16 cellular contexts compared by ENCODE assay signal in the genomic region with DNA sequence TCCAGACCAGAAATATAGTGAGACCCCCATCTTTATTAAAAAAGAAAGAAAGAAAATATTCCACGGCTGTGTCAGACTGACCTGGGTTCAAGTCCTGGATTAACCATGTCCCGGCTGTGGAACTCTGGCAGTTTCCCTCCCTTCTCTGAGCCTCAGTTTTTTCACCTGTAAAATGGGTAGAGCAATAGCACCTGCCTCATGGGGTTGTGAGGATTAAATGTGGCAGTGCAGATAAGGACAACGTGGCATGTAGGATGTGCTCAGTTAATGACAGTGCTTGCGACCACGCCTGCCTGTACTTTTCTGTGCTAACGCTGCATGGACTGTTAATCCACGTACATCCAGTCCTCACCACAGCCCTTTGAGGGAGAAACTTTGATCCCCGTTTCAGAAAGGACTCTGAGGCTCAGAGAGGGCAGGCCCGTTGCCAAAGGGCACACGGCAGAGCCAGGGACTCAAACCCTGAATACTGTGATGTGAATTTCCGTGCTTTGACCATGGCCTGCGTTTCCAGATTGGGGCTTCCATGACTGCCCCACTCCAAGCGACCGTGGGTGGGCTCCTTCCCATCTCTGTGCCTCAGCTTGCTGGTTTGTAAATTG. TPM values are rescaled to one million over a fixed set of nuclear protein-coding genes. Genes with fewer than 3 reads are reported as not detected.
A peak's percentile ranks its signal among the peaks of the same experiment; 100 is the strongest.
DNase-seq lines count a peak whose midpoint lies in the region; ATAC-seq, FAIRE-seq and TF ChIP-seq lines count a peak whose summit lies in the region.
"Had no signal": no experiment of that assay in that cellular context is flagged by ENCODE, and none has a peak within 500 bp of the region (broad histone marks: within the 10 kb centered on the region; RNA-seq: fewer than 3 reads in every experiment).

No MANE protein-coding gene starts in this region.

- no peak for TF ChIP-seq RAD21 in H1 (IDR thresholded peaks at IDR 0.05 in 1 of 2, conservative IDR thresholded peaks at IDR 0.05 in 1 of 2; ENCODE audit: low read depth in 2 of 2, low read length in 2 of 2)

- H2BK120ac ChIP-seq in H1 (replicated peaks; ENCODE audit: low read depth, low read length), result no peak overlapping the region

- H3K4me1 ChIP-seq in right atrium auricular region, result peaks cover 0 to 34% of the 10 kb centered on the region in 2 donors
- H3K4me1 ChIP-seq in heart right ventricle, result peaks cover 3 to 26% (median 11%) of the 10 kb centered on the region in 9 donors
- no peaks in the 10 kb centered on the region; a peak in 1 of 7 replicates for H3K4me1 ChIP-seq in H1 (replicated peaks in 1 of 4; ENCODE audit: control insufficient read depth in 3 of 4, insufficient read depth in 4 of 4, low read length in 3 of 4)
- H3K4me1 ChIP-seq in psoas muscle, result peaks cover 17% of the 10 kb centered on the region
- H3K4me1 ChIP-seq in hepatocyte (ENCODE audit: insufficient read depth), result no peaks in the 10 kb centered on the region

- no peak for ATAC-seq in heart right ventricle
- ATAC-seq in psoas muscle, result peak in 3 of 4 donors; percentile 4 to 40 (median 32)
- no peak for ATAC-seq in GM18873 (IDR thresholded peaks at IDR 0.05; ENCODE audit: low FRiP score, unreplicated experiment)
- ATAC-seq: GM23338 had no signal

- no peak overlapping the region for H3K4me3 Mint-ChIP-seq in CD14-positive monocyte
- H3K4me3 Mint-ChIP-seq: CD4-positive, CD25-positive, alpha-beta regulatory T cell; GM23338 had no signal

- no peaks in the 10 kb centered on the region for H3K79me2 ChIP-seq in H1 (ENCODE audit: control insufficient read depth in 1 of 2, insufficient read depth in 2 of 2, low read length in 2 of 2)
- H3K79me2 ChIP-seq in hepatocyte, result no peaks in the 10 kb centered on the region

- H3K27ac Mint-ChIP-seq in CD14-positive monocyte, result no peak overlapping the region
- H3K27ac Mint-ChIP-seq: CD4-positive, CD25-positive, alpha-beta regulatory T cell; GM23338 had no signal

- H3K23ac ChIP-seq in H1 (ENCODE audit: insufficient read length), result no peak overlapping the region

- H3K23me2 ChIP-seq in H1 (ENCODE audit: low read depth, low read length), result peaks cover 8% of the 10 kb centered on the region; the same call in 1 of the 2 replicates

- no peak for TF ChIP-seq EP300 in H1 (IDR thresholded peaks at IDR 0.05; ENCODE audit: borderline replicate concordance in 1 of 2, low read depth in 2 of 2, low read length in 2 of 2)

- no peak overlapping the region for H2AK5ac ChIP-seq in H1 (ENCODE audit: low read depth, low read length)

- peaks cover 3% of the 10 kb centered on the region for H3K4me1 Mint-ChIP-seq in CD14-positive monocyte

- H2AFZ ChIP-seq in H1 (ENCODE audit: low read length) (no peak overlapping the region), hepatocyte (no peak overlapping the region)
- H2AFZ ChIP-seq: GM23338 had no signal

- H3K27me3 ChIP-seq in right atrium auricular region (no peaks in the 10 kb centered on the region), heart right ventricle (peaks cover 0 to 6% (median 0%) of the 10 kb centered on the region in 7 donors), H1 (replicated peaks in 1 of 4; ENCODE audit: control insufficient read depth in 3 of 4, extremely low read depth in 1 of 4, insufficient read depth in 3 of 4, low read length in 3 of 4) (no peaks in the 10 kb centered on the region; a peak in 1 of 7 replicates), psoas muscle (ENCODE audit: insufficient read depth in 3 of 3, low read length in 2 of 3) (no peaks in the 10 kb centered on the region), hepatocyte (peaks cover 5% of the 10 kb centered on the region)
- H3K27me3 ChIP-seq: BLaER1 had no signal

- H3K9me3 ChIP-seq in right atrium auricular region, result no peaks in the 10 kb centered on the region
- no peaks in the 10 kb centered on the region for H3K9me3 ChIP-seq in heart right ventricle
- H3K9me3 ChIP-seq in H1 (ENCODE audit: insufficient read depth in 2 of 2, low read depth in 1 of 2, low read length in 1 of 2), result no peaks in the 10 kb centered on the region; a peak in 1 of 4 replicates
- H3K9me3 ChIP-seq in psoas muscle, result no peaks in the 10 kb centered on the region
- no peaks in the 10 kb centered on the region for H3K9me3 ChIP-seq in hepatocyte (ENCODE audit: low read depth)
- H3K9me3 ChIP-seq: BLaER1 had no signal

- no peak overlapping the region for H4K5ac ChIP-seq in H1 (ENCODE audit: insufficient read length, low read depth, low read length)

- no peak overlapping the region for H4K8ac ChIP-seq in H1 (ENCODE audit: extremely low read depth, insufficient read depth, low read length)

- H3K9ac ChIP-seq in H1 (replicated peaks in 1 of 4; ENCODE audit: extremely low read depth in 1 of 4, low read depth in 3 of 4, low read length in 3 of 4), result no peak overlapping the region; a peak in 1 of 7 replicates
- H3K9ac ChIP-seq: BLaER1 had no signal

- no peaks in the 10 kb centered on the region for H3K9me3 Mint-ChIP-seq in CD14-positive monocyte
- H3K9me3 Mint-ChIP-seq: CD4-positive, CD25-positive, alpha-beta regulatory T cell; GM23338 had no signal

- H3K4me3 ChIP-seq in right atrium auricular region, result no peak overlapping the region
- H3K4me3 ChIP-seq in heart right ventricle, result no peak overlapping the region
- no peak overlapping the region for H3K4me3 ChIP-seq in H1 (ENCODE audit: extremely low read depth in 1 of 4, insufficient read depth in 2 of 4, low read depth in 3 of 4, low read length in 4 of 4)
- no peak overlapping the region for H3K4me3 ChIP-seq in psoas muscle
- H3K4me3 ChIP-seq in hepatocyte, result no peak overlapping the region
- H3K4me3 ChIP-seq: BLaER1, GM23338 had no signal

- DNase-seq in right atrium auricular region (ENCODE audit: low spot score) (no peak), heart right ventricle (no peak), H1 (ENCODE audit: low read depth in 1 of 2, low spot score in 2 of 2) (no peak), psoas muscle (peak in 1 of 2 donors; percentile 73), hepatocyte (ENCODE audit: low spot score) (no peak), CD14-positive monocyte (ENCODE audit: low spot score) (no peak), islet precursor cell (no peak)
- DNase-seq: AML-193; Calu3; CD4-positive, CD25-positive, alpha-beta regulatory T cell; KG1 had no signal

- no peak overlapping the region for H2BK12ac ChIP-seq in H1 (ENCODE audit: low read depth, low read length)

- no peak overlapping the region for H3K4ac ChIP-seq in H1 (replicated peaks; ENCODE audit: insufficient read length, low read depth, low read length)

- no peak overlapping the region for H2BK5ac ChIP-seq in H1 (ENCODE audit: low read depth, low read length)

- CTCF ChIA-PET in H1 (lab: Charles Lee; ENCODE audit: partially characterized antibody), result no interaction called here

- FAIRE-seq in H1 (lab: Jason Lieb, UNC), result no peak

- H3K14ac ChIP-seq in H1 (ENCODE audit: insufficient read length), result no peak overlapping the region

- H3K9me2 ChIP-seq in hepatocyte (replicated peaks; ENCODE audit: insufficient read depth), result no peaks in the 10 kb centered on the region

- no peaks in the 10 kb centered on the region for H3K79me1 ChIP-seq in H1 (ENCODE audit: low read depth, low read length)

- H3K27me3 Mint-ChIP-seq in CD14-positive monocyte (ENCODE audit: low read depth in 3 of 3), result peaks cover 1 to 4% (median 4%) of the 10 kb centered on the region in 3 donors
- H3K27me3 Mint-ChIP-seq: CD4-positive, CD25-positive, alpha-beta regulatory T cell had no signal

- H3K36me3 Mint-ChIP-seq in CD14-positive monocyte, result no peaks in the 10 kb centered on the region
- H3K36me3 Mint-ChIP-seq: CD4-positive, CD25-positive, alpha-beta regulatory T cell had no signal

- no peak overlapping the region for H3K18ac ChIP-seq in H1 (ENCODE audit: extremely low read depth, low read length)

- POLR2A ChIA-PET in H1 (lab: Charles Lee; ENCODE audit: partially characterized antibody), result no interaction called here

- intact Hi-C loops in heart right ventricle (cut with DNase I), result no loop called here
- intact Hi-C loops in psoas muscle (cut with DNase I), result no loop called here
- intact Hi-C loops in CD14-positive monocyte (cut with micrococcal nuclease), result no loop called here

- H2BK15ac ChIP-seq in H1 (ENCODE audit: low read length), result no peak overlapping the region

- H3K36me3 ChIP-seq in right atrium auricular region (no peaks in the 10 kb centered on the region), heart right ventricle (peaks cover 0 to under 1% (median 0%) of the 10 kb centered on the region in 9 donors), H1 (ENCODE audit: control insufficient read depth in 2 of 4, insufficient read depth in 4 of 4, low read length in 3 of 4) (no peaks in the 10 kb centered on the region), psoas muscle (ENCODE audit: insufficient read depth in 1 of 2, low read depth in 1 of 2) (no peaks in the 10 kb centered on the region), hepatocyte (replicated peaks; ENCODE audit: insufficient read depth, low read depth) (no peaks in the 10 kb centered on the region)
- H3K36me3 ChIP-seq: BLaER1 had no signal

- H3K4me2 ChIP-seq in H1 (ENCODE audit: insufficient read depth in 1 of 2, low read depth in 2 of 2, low read length in 2 of 2), result no peak overlapping the region
- H3K4me2 ChIP-seq in hepatocyte, result no peak overlapping the region
- H3K4me2 ChIP-seq: BLaER1, GM23338 had no signal

- 79 to 81% methylated on average over 14 of the region's 14 CpGs for WGBS in heart right ventricle, 2 donors
- WGBS in H1 (ENCODE audit: extremely low coverage in 1 of 2, insufficient coverage in 1 of 2, insufficient read length in 1 of 2, insufficient replicate concordance in 2 of 2, low coverage in 1 of 2, low lambda C conversion rate in 2 of 2, missing lambda C conversion rate in 1 of 2), 2 experiments, result 79% methylated on average over 14 of the region's 14 CpGs; no CpG with 5 or more reads in 1 of the 2 experiments
- 38 to 65% (median 39%) methylated on average over 14 of the region's 14 CpGs for whole genome bisulfite sequencing in psoas muscle, 3 donors
- WGBS in hepatocyte (ENCODE audit: low lambda C conversion rate, missing lambda C conversion rate), result 81% methylated on average over 14 of the region's 14 CpGs

- H2BK20ac ChIP-seq in H1 (ENCODE audit: low read length), result no peak overlapping the region

- no peak for TF ChIP-seq CTCF in right atrium auricular region (IDR thresholded peaks at IDR 0.05)
- no peak for TF ChIP-seq CTCF in heart right ventricle (IDR thresholded peaks at IDR 0.05)
- no peak for TF ChIP-seq CTCF in H1 (IDR thresholded peaks at IDR 0.05; ENCODE audit: control extremely low read depth in 1 of 3, insufficient read depth in 1 of 3, low read depth in 1 of 3, low read length in 3 of 3)
- no peak for TF ChIP-seq CTCF in psoas muscle (IDR thresholded peaks at IDR 0.05)
- no peak for TF ChIP-seq CTCF in hepatocyte (IDR thresholded peaks at IDR 0.05; ENCODE audit: poor library complexity)
- no peak for TF ChIP-seq CTCF in CD14-positive monocyte (IDR thresholded peaks at IDR 0.05)

- H3K27ac ChIP-seq in right atrium auricular region (peak overlapping the region; percentile 75 to 76), heart right ventricle (no peak overlapping the region), H1 (ENCODE audit: low read depth, low read length) (no peak overlapping the region), psoas muscle (peak overlapping the region; percentile 91), hepatocyte (no peak overlapping the region)
- H3K27ac ChIP-seq: HL-60 had no signal

- TF ChIP-seq POLR2A in H1 (IDR thresholded peaks at IDR 0.05; ENCODE audit: control extremely low read depth in 1 of 2, low read depth in 2 of 2, low read length in 2 of 2), result no peak

- H4K20me1 ChIP-seq in H1 (replicated peaks in 1 of 2; ENCODE audit: control insufficient read depth in 1 of 2, insufficient read depth in 2 of 2, low read length in 2 of 2), result peaks cover 0 to 4% of the 10 kb centered on the region in 2 experiments
- H4K20me1 ChIP-seq in hepatocyte (ENCODE audit: insufficient read depth, poor library complexity, severe bottlenecking), result no peaks in the 10 kb centered on the region
- H4K20me1 ChIP-seq: BLaER1 had no signal

- H4K91ac ChIP-seq in H1 (replicated peaks; ENCODE audit: insufficient read length, low read length), result peak overlapping the region; percentile 2

- H3K56ac ChIP-seq in H1 (replicated peaks; ENCODE audit: insufficient read length, low read depth, low read length), result no peak overlapping the region

RNA-seq across cellular contexts. Expression of a gene that starts 16.1 kb away (rescaled TPM):
- total RNA-seq in right atrium auricular region (100 to 1,000 TPM; 111 to 172 TPM), heart right ventricle (10 to 100 TPM in 1 of 10 donors, 1 to 10 TPM in 9; 1.1 to 14.1 (median 2.0) TPM), psoas muscle (10 to 100 TPM in 1 of 4 donors, 1 to 10 TPM in 2, under 1 TPM in 1; 0.59 to 13.4 (median 3.7) TPM), hepatocyte (0.28 and 0.30 TPM in 2 replicates)
- polyA plus RNA-seq in heart right ventricle (1 to 10 TPM in 1 of 2 donors, under 1 TPM in 1; 0.39 to 9.4 TPM), H1 (2011; rRNA removed) (3.2 and 7.4 TPM in 2 replicates), psoas muscle (1 to 10 TPM in 1 of 3 donors, under 1 TPM in 2; 0.14 to 1.1 (median 0.91) TPM), hepatocyte (0.33 and 0.51 TPM in 2 replicates), CD14-positive monocyte (not detected)
- total RNA-seq in H1 (2021; fragmentation: NEBNext Ultra II Directional; extraction: Animal tissue kit (Norgen Biotek cat#: 25700)), result 3.9 and 4.1 TPM in 2 replicates
- 3.3 TPM for polyA plus RNA-seq in H1 (2011; cell fraction: cytosol; rRNA removed)
- 8.7 TPM for polyA plus RNA-seq in H1 (2011; cell fraction: nucleus; rRNA removed)
- 2.8 to 5.5 TPM (median 4.5 TPM) in 4 replicates for polyA plus RNA-seq in H1 (2012, experiment 1 of 2)
- polyA plus RNA-seq in H1 (2012, experiment 2 of 2), result 3.3 TPM
- polyA plus RNA-seq in H1 (2013, experiment 1 of 2), result 2.0 TPM
- 2.1 TPM for polyA plus RNA-seq in H1 (2013, experiment 2 of 2)
- polyA minus RNA-seq in H1 (2011; rRNA and poly(A)+ RNA removed), result 1.1 and 1.3 TPM in 2 replicates
- polyA minus RNA-seq in H1 (2011; cell fraction: cytosol; rRNA and poly(A)+ RNA removed), result 7.4 TPM
- polyA minus RNA-seq in H1 (2011; cell fraction: nucleus; rRNA and poly(A)+ RNA removed), result 4.0 TPM
- total RNA-seq: Calu3; CD4-positive, CD25-positive, alpha-beta regulatory T cell; Daoy had no signal
- polyA plus RNA-seq: CD4-positive, CD25-positive, alpha-beta regulatory T cell had no signal

RNA-seq across cellular contexts. Expression of a gene that starts 24.6 kb away (rescaled TPM):
- total RNA-seq in right atrium auricular region (100 to 1,000 TPM in 1 of 2 donors, 10 to 100 TPM in 1; 97.5 to 103 TPM), heart right ventricle (10 to 100 TPM in 4 of 10 donors, 1 to 10 TPM in 6; 2.0 to 33.3 (median 7.3) TPM), psoas muscle (10 to 100 TPM in 2 of 4 donors, 1 to 10 TPM in 1, under 1 TPM in 1; 0.79 to 30.8 (median 7.6) TPM), hepatocyte (0.57 TPM in 1 of 2 replicates, not detected in the other)
- polyA plus RNA-seq in heart right ventricle (10 to 100 TPM in 1 of 2 donors, 1 to 10 TPM in 1; 3.2 to 11.3 TPM), H1 (2011; rRNA removed) (1.5 and 2.8 TPM in 2 replicates), psoas muscle (10 to 100 TPM in 1 of 3 donors, 1 to 10 TPM in 2; 5.4 to 10.6 (median 7.9) TPM), hepatocyte (0.92 TPM in 1 of 2 replicates, not detected in the other), CD14-positive monocyte (not detected)
- total RNA-seq in H1 (2021; fragmentation: NEBNext Ultra II Directional; extraction: Animal tissue kit (Norgen Biotek cat#: 25700)), result 0.76 and 0.94 TPM in 2 replicates
- 1.5 TPM for polyA plus RNA-seq in H1 (2011; cell fraction: cytosol; rRNA removed)
- polyA plus RNA-seq in H1 (2011; cell fraction: nucleus; rRNA removed), result 2.7 TPM
- 0.65 to 1.9 TPM (median 1.5 TPM) in 4 replicates for polyA plus RNA-seq in H1 (2012, experiment 1 of 2)
- polyA plus RNA-seq in H1 (2012, experiment 2 of 2), result 1.1 TPM
- 0.53 TPM for polyA plus RNA-seq in H1 (2013, experiment 1 of 2)
- polyA plus RNA-seq in H1 (2013, experiment 2 of 2), result 0.48 TPM
- 0.28 and 0.37 TPM in 2 replicates for polyA minus RNA-seq in H1 (2011; rRNA and poly(A)+ RNA removed)
- polyA minus RNA-seq in H1 (2011; cell fraction: cytosol; rRNA and poly(A)+ RNA removed), result 1.5 TPM
- 0.70 TPM for polyA minus RNA-seq in H1 (2011; cell fraction: nucleus; rRNA and poly(A)+ RNA removed)
- total RNA-seq: CD4-positive, CD25-positive, alpha-beta regulatory T cell; Daoy had no signal
- polyA plus RNA-seq: CD4-positive, CD25-positive, alpha-beta regulatory T cell had no signal

RNA-seq across cellular contexts. Expression of a gene that starts 32.6 kb away (rescaled TPM):
- total RNA-seq in right atrium auricular region (1 to 10 TPM; 3.3 to 6.7 TPM), heart right ventricle (1 to 10 TPM; 2.0 to 6.5 (median 4.0) TPM), psoas muscle (1 to 10 TPM; 1.2 to 4.6 (median 1.9) TPM), hepatocyte (0.04 and 0.80 TPM in 2 replicates)
- polyA plus RNA-seq in heart right ventricle (1 to 10 TPM in 1 of 2 donors, under 1 TPM in 1; 0.72 to 2.8 TPM), H1 (2011; rRNA removed) (0.39 and 0.72 TPM in 2 replicates), psoas muscle (under 1 TPM; 0.11 to 0.35 (median 0.16) TPM), hepatocyte (3.2 and 5.1 TPM in 2 replicates), CD14-positive monocyte (not detected)
- total RNA-seq in H1 (2021; fragmentation: NEBNext Ultra II Directional; extraction: Animal tissue kit (Norgen Biotek cat#: 25700)), result 1.7 and 2.3 TPM in 2 replicates
- polyA plus RNA-seq in H1 (2011; cell fraction: cytosol; rRNA removed), result 0.45 TPM
- 4.1 TPM for polyA plus RNA-seq in H1 (2011; cell fraction: nucleus; rRNA removed)
- polyA plus RNA-seq in H1 (2012, experiment 1 of 2), result 1.2 to 2.6 TPM (median 1.7 TPM) in 4 replicates
- polyA plus RNA-seq in H1 (2012, experiment 2 of 2), result 0.63 TPM
- 0.73 TPM for polyA plus RNA-seq in H1 (2013, experiment 1 of 2)
- polyA plus RNA-seq in H1 (2013, experiment 2 of 2), result 1.1 TPM
- polyA minus RNA-seq in H1 (2011; rRNA and poly(A)+ RNA removed), result 0.29 and 0.54 TPM in 2 replicates
- 1.0 TPM for polyA minus RNA-seq in H1 (2011; cell fraction: cytosol; rRNA and poly(A)+ RNA removed)
- 2.8 TPM for polyA minus RNA-seq in H1 (2011; cell fraction: nucleus; rRNA and poly(A)+ RNA removed)
- polyA plus RNA-seq: CD4-positive, CD25-positive, alpha-beta regulatory T cell had no signal

RNA-seq across cellular contexts. Expression of a gene that starts 35.8 kb away (rescaled TPM):
- total RNA-seq in right atrium auricular region (1 to 10 TPM; 2.3 to 7.0 TPM), heart right ventricle (1 to 10 TPM; 5.8 to 9.9 (median 6.8) TPM), psoas muscle (1 to 10 TPM; 2.6 to 6.3 (median 4.5) TPM), hepatocyte (14.0 and 22.3 TPM in 2 replicates)
- polyA plus RNA-seq in heart right ventricle (10 to 100 TPM in 1 of 2 donors, 1 to 10 TPM in 1; 9.0 to 16.4 TPM), H1 (2011; rRNA removed) (47.1 and 79.5 TPM in 2 replicates), psoas muscle (1 to 10 TPM; 2.0 to 4.2 (median 3.6) TPM), hepatocyte (40.3 and 43.6 TPM in 2 replicates), CD14-positive monocyte (1 to 10 TPM; 1.5 to 1.9 TPM)
- 69.1 and 71.2 TPM in 2 replicates for total RNA-seq in H1 (2021; fragmentation: NEBNext Ultra II Directional; extraction: Animal tissue kit (Norgen Biotek cat#: 25700))
- polyA plus RNA-seq in H1 (2011; cell fraction: cytosol; rRNA removed), result 51.3 TPM
- polyA plus RNA-seq in H1 (2011; cell fraction: nucleus; rRNA removed), result 132 TPM
- 61.3 to 71.3 TPM (median 67.2 TPM) in 4 replicates for polyA plus RNA-seq in H1 (2012, experiment 1 of 2)
- polyA plus RNA-seq in H1 (2012, experiment 2 of 2), result 81.6 TPM
- 91.7 TPM for polyA plus RNA-seq in H1 (2013, experiment 1 of 2)
- 105 TPM for polyA plus RNA-seq in H1 (2013, experiment 2 of 2)
- polyA minus RNA-seq in H1 (2011; rRNA and poly(A)+ RNA removed), result 7.1 and 10.9 TPM in 2 replicates
- 14.2 TPM for polyA minus RNA-seq in H1 (2011; cell fraction: cytosol; rRNA and poly(A)+ RNA removed)
- 14.5 TPM for polyA minus RNA-seq in H1 (2011; cell fraction: nucleus; rRNA and poly(A)+ RNA removed)

RNA-seq across cellular contexts. Expression of a gene that starts 44.4 kb away (rescaled TPM):
- 10 to 100 TPM in 1 of 2 donors, 1 to 10 TPM in 1; 5.6 to 13.2 TPM for total RNA-seq in right atrium auricular region
- 1 to 10 TPM; 2.5 to 7.8 (median 4.3) TPM for total RNA-seq in heart right ventricle
- polyA plus RNA-seq in heart right ventricle, result 1 to 10 TPM; 4.9 to 7.5 TPM
- total RNA-seq in H1 (2021; fragmentation: NEBNext Ultra II Directional; extraction: Animal tissue kit (Norgen Biotek cat#: 25700)), result 10.8 and 12.9 TPM in 2 replicates
- 1.7 and 4.5 TPM in 2 replicates for polyA plus RNA-seq in H1 (2011; rRNA removed)
- 1.4 TPM for polyA plus RNA-seq in H1 (2011; cell fraction: cytosol; rRNA removed)
- polyA plus RNA-seq in H1 (2011; cell fraction: nucleus; rRNA removed), result 4.4 TPM
- 3.2 to 7.6 TPM (median 6.6 TPM) in 4 replicates for polyA plus RNA-seq in H1 (2012, experiment 1 of 2)
- 4.7 TPM for polyA plus RNA-seq in H1 (2012, experiment 2 of 2)
- polyA plus RNA-seq in H1 (2013, experiment 1 of 2), result 6.7 TPM
- polyA plus RNA-seq in H1 (2013, experiment 2 of 2), result 7.0 TPM
- 0.61 and 0.82 TPM in 2 replicates for polyA minus RNA-seq in H1 (2011; rRNA and poly(A)+ RNA removed)
- polyA minus RNA-seq in H1 (2011; cell fraction: cytosol; rRNA and poly(A)+ RNA removed), result 8.8 TPM
- polyA minus RNA-seq in H1 (2011; cell fraction: nucleus; rRNA and poly(A)+ RNA removed), result 7.2 TPM
- 10 to 100 TPM in 2 of 4 donors, 1 to 10 TPM in 2; 5.9 to 14.3 (median 11.5) TPM for total RNA-seq in psoas muscle
- 10 to 100 TPM; 11.8 to 12.4 (median 12.2) TPM for polyA plus RNA-seq in psoas muscle
- total RNA-seq in hepatocyte, result 2.2 and 4.7 TPM in 2 replicates
- 1.0 and 1.2 TPM in 2 replicates for polyA plus RNA-seq in hepatocyte
- polyA plus RNA-seq in CD14-positive monocyte, result under 1 TPM in 1 of 2 donors, not detected in 1; 0.50 TPM

Comparison
In these comparisons a context has a peak if more than half of its experiments do, and no peak if none do; other contexts are left out.
1. H3K27ac ChIP-seq: peak in right atrium auricular region (2 of 2) and psoas muscle (single experiment); none in heart right ventricle (0 of 10), H1 (single experiment) and hepatocyte (single experiment).
2. RNA of a gene that starts 16.1 kb away (total RNA-seq): 111 to 172 TPM in right atrium auricular region; 0.59 to 13.4 TPM in psoas muscle, 3.9 to 4.1 TPM in H1, 1.1 to 14.1 TPM in heart right ventricle and 0.28 to 0.30 TPM in hepatocyte; every median in the first group is over 4 times any median in the second.
3. ATAC-seq: peak in psoas muscle (3 of 4); none in heart right ventricle (0 of 8) and GM18873 (single experiment).